23 cellular contexts compared by ENCODE assay signal in the genomic region with DNA sequence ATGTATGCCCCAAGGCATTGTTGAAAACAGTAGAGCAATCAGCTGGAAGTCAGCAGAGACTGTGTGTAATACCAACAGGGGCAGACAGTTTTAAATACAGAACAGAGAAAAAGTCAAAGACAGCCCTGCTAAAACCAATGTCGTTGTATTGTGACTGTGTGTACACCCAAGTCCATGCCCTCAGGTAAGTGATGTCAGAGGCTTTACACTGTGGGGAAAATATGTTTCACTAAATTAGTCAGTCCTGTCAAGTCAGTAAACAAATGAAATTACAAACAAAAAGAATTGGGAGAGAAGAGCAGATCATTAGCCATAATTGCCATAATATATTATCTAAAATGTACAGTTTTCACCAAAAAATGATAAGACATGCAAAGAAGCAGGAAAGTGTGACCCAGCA. TPM values are rescaled to one million over a fixed set of nuclear protein-coding genes. Genes with fewer than 3 reads are reported as not detected.
"Had no signal": no experiment of that assay in that cellular context is flagged by ENCODE, and none has a peak within 500 bp of the region (broad histone marks: within the 10 kb centered on the region; RNA-seq: fewer than 3 reads in every experiment).

No MANE protein-coding gene starts in this region.

- H3K9me3 ChIP-seq: SJSA1 had no signal

- H3K4me3 ChIP-seq: SJSA1 had no signal

- H3K9ac ChIP-seq: KMS-11 had no signal

- H3K4me2 ChIP-seq: KMS-11 had no signal

- H3K4me3 Mint-ChIP-seq: activated CD8-positive, alpha-beta memory T cell treated with anti-CD3 and anti-CD28 coated beads, Interleukin-2, amount 10 ng/mL, durations not matched to agents 7 days and 5 days; activated naive CD4-positive, alpha-beta T cell treated with anti-CD3 and anti-CD28 coated beads, Interleukin-2, amount 10 ng/mL, durations not matched to agents 7 days and 5 days; activated naive CD8-positive, alpha-beta T cell treated with anti-CD3 and anti-CD28 coated beads for 36 hours; activated T-cell treated with anti-CD3 and anti-CD28 coated beads, Interleukin-2, amount 50 U/mL, for 4 hours; T-helper 1 cell treated with Interleukin-12 subunit alpha and Interleukin-12 subunit beta and Interleukin-4 antibody, amounts not matched to agents 30 μg/mL and 1 μg/mL, for 36 hours had no signal

- ATAC-seq: activated CD4-positive, CD25-positive, alpha-beta regulatory T cell treated with anti-CD3 and anti-CD28 coated beads, Interleukin-2, amount 50 U/mL, for 24 hours; activated CD8-positive, alpha-beta memory T cell treated with anti-CD3 and anti-CD28 coated beads, Interleukin-2, amount 10 ng/mL, durations not matched to agents 7 days and 5 days; activated T-cell treated with anti-CD3 and anti-CD28 coated beads, Interleukin-2, amount 50 U/mL, for 4 hours; PC-3 had no signal

- FAIRE-seq: RCC 7860 had no signal

- H3K27ac Mint-ChIP-seq: activated CD8-positive, alpha-beta memory T cell treated with anti-CD3 and anti-CD28 coated beads, Interleukin-2, amount 10 ng/mL, durations not matched to agents 7 days and 5 days; activated naive CD4-positive, alpha-beta T cell treated with anti-CD3 and anti-CD28 coated beads, Interleukin-2, amount 10 ng/mL, durations not matched to agents 7 days and 5 days; activated naive CD8-positive, alpha-beta T cell treated with anti-CD3 and anti-CD28 coated beads for 36 hours; activated T-helper 2 cell treated with anti-CD3 and anti-CD28 coated beads, Interferon-gamma antibody, Interleukin-2, Interleukin-4, amounts not matched to agents 10 μg/mL and 5 μg/mL and 100 μg/mL, durations not matched to agents 14 hours and 24 hours and 36 hours; T-helper 1 cell treated with Interleukin-12 subunit alpha and Interleukin-12 subunit beta and Interleukin-4 antibody, amounts not matched to agents 30 μg/mL and 1 μg/mL, for 36 hours had no signal

- H3K27ac ChIP-seq: brain microvascular endothelial cell, KMS-11, SJSA1 had no signal

- DNase-seq: activated CD4-positive, alpha-beta T cell treated with anti-CD3 and anti-CD28 coated beads for 4 hours; activated CD8-positive, alpha-beta memory T cell treated with anti-CD3 and anti-CD28 coated beads, Interleukin-2, amount 10 ng/mL, durations not matched to agents 7 days and 5 days; activated gamma-delta T cell treated with Interleukin-2 at 50 U/mL for 16 hours; activated naive CD4-positive, alpha-beta T cell treated with anti-CD3 and anti-CD28 coated beads, Interleukin-2, amount 10 ng/mL, durations not matched to agents 7 days and 5 days; activated naive CD8-positive, alpha-beta T cell treated with anti-CD3 and anti-CD28 coated beads for 36 hours; activated T-cell treated with anti-CD3 and anti-CD28 coated beads, Interleukin-2, amount 50 U/mL, for 4 hours; brain microvascular endothelial cell; caudate nucleus; MV-4-11; NCI-H1092 treated with DMSO at 0.1 percent for 48 hours; NCI-H1436; NCI-H187 treated with DMSO at 0.1 percent for 48 hours; NCI-H2171; NCI-H226; NCI-H526; PC-3; SHP77 had no signal

- H3K36me3 ChIP-seq: brain microvascular endothelial cell, SJSA1 had no signal

RNA-seq across cellular contexts. Expression of a gene that starts 2.4 kb away (rescaled TPM):
- total RNA-seq: SJSA1 had no signal
